Comparison of ENCODE assay signal across 8 cellular contexts in genomic region chr20:37990571-37991151, GRCh38. TPM values are rescaled to one million over a fixed set of nuclear protein-coding genes. Genes with fewer than 3 reads are reported as not detected.
DNase-seq lines count a peak whose midpoint lies in the region; ATAC-seq and TF ChIP-seq lines count a peak whose summit lies in the region.

No MANE protein-coding gene starts in this region.

- in situ Hi-C loops in astrocyte of the spinal cord (cut with HindIII; ENCODE audit: low sequenced_read_pairs): no loop called here

- DNase-seq in GM19240 (ENCODE audit: insufficient read length, low spot score) (peak; percentile 86), SKM-1 (lab: John Stamatoyannopoulos, UW; ENCODE audit: unreplicated experiment) (peak; percentile 86), astrocyte of the spinal cord (ENCODE audit: low read depth, low spot score) (peak; percentile 73), lower lobe of right lung (peak; percentile 82), occipital lobe (lab: John Stamatoyannopoulos, UW) (no peak)

- peak overlapping the region; percentile 56 for H3K27ac Mint-ChIP-seq in stimulated activated naive CD8-positive, alpha-beta T cell treated with anti-CD3 and anti-CD28 coated beads, Interleukin-15, Interleukin-2, amounts not matched to agents 100 ng/mL and 50 ng/mL, for 24 hours

- H3K4me3 ChIP-seq in astrocyte of the spinal cord (ENCODE audit: low read depth, low read length): no peak overlapping the region
- no peak overlapping the region for H3K4me3 ChIP-seq in lower lobe of right lung

- no peak overlapping the region for H3K4me3 Mint-ChIP-seq in stimulated activated naive CD8-positive, alpha-beta T cell treated with anti-CD3 and anti-CD28 coated beads, Interleukin-15, Interleukin-2, amounts not matched to agents 100 ng/mL and 50 ng/mL, for 24 hours

- H3K27me3 Mint-ChIP-seq in stimulated activated naive CD8-positive, alpha-beta T cell treated with anti-CD3 and anti-CD28 coated beads, Interleukin-15, Interleukin-2, amounts not matched to agents 100 ng/mL and 50 ng/mL, for 24 hours: no peaks in the 10 kb centered on the region

- H3K9me3 ChIP-seq in lower lobe of right lung: no peaks in the 10 kb centered on the region

- H3K9me3 Mint-ChIP-seq in stimulated activated naive CD8-positive, alpha-beta T cell treated with anti-CD3 and anti-CD28 coated beads, Interleukin-15, Interleukin-2, amounts not matched to agents 100 ng/mL and 50 ng/mL, for 24 hours: no peaks in the 10 kb centered on the region

- H3K4me1 Mint-ChIP-seq in stimulated activated naive CD8-positive, alpha-beta T cell treated with anti-CD3 and anti-CD28 coated beads, Interleukin-15, Interleukin-2, amounts not matched to agents 100 ng/mL and 50 ng/mL, for 24 hours (ENCODE audit: low read depth): peaks cover 24% of the 10 kb centered on the region

- no peaks in the 10 kb centered on the region for H3K27me3 ChIP-seq in lower lobe of right lung (ENCODE audit: low read depth)

- H3K27ac ChIP-seq in C4-2B (peak overlapping the region; percentile 70), lower lobe of right lung (peak overlapping the region; percentile 73)

- H3K4me1 ChIP-seq in lower lobe of right lung: peaks cover 84% of the 10 kb centered on the region

- TF ChIP-seq CTCF in C4-2B (conservative IDR thresholded peaks at IDR 0.05) (no peak), astrocyte of the spinal cord (IDR thresholded peaks at IDR 0.05; ENCODE audit: low read depth, low read length) (no peak), lower lobe of right lung (IDR thresholded peaks at IDR 0.05) (no peak)

- peaks cover 21% of the 10 kb centered on the region for H3K36me3 ChIP-seq in lower lobe of right lung

- peaks cover 59% of the 10 kb centered on the region for H3K36me3 Mint-ChIP-seq in stimulated activated naive CD8-positive, alpha-beta T cell treated with anti-CD3 and anti-CD28 coated beads, Interleukin-15, Interleukin-2, amounts not matched to agents 100 ng/mL and 50 ng/mL, for 24 hours (ENCODE audit: low read depth)

- peak; percentile 93 for ATAC-seq in HG03354 (IDR thresholded peaks at IDR 0.05; ENCODE audit: poor library complexity, severe bottlenecking, unreplicated experiment)
- ATAC-seq in lower lobe of right lung: peak; percentile 64 to 78

- intact Hi-C loops in lower lobe of right lung (cut with DNase I): no loop called here

RNA-seq across cellular contexts. Expression of gene TTI1, which starts 42.6 kb away (rescaled TPM):
- total RNA-seq in lower lobe of right lung (16.7 TPM), occipital lobe (28.1 TPM)

RNA-seq across cellular contexts. Expression of gene RPRD1B, which starts 42.9 kb away (rescaled TPM):
- total RNA-seq in lower lobe of right lung (25.6 TPM), occipital lobe (34.3 TPM)
